Comparison of ENCODE assay signal across 1 cellular context in the genomic region with DNA sequence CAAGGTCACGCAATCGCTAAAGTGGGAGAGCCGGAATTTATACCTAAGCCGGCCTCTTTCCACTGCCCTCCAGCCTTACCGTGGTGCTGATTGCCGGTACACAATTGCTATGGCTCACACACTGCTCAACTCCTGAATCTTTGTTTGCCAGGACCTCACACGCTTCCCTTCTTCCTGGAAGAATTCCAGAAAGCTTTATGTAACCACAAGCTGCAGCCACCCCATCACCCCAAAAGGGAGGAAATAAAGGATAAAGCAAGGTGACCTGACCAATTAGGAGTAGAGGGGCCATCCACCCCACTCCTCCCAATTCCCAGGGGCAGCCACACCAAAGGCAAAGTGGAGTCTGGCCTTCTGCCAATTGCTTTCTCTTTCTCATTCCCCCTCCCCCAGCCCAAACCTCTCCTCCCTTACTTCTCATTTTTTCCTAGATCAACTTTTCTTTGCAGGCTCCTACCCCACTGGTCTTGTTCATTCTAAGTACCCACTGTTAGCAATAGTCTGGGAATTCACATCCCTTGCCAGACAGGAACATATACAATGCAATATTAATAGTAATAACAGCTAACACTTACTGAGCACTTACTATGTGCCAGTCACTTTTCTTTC.
TF ChIP-seq lines count a peak whose summit lies in the region.

No MANE protein-coding gene starts in this region.

TF ChIP-seq in A549, 52 proteins besides CTCF, POLR2A, EP300 and RAD21 (continued from another document):
- TF ChIP-seq REST (IDR thresholded peaks at IDR 0.05), result peak; percentile 13; the same call in 1 of the 2 replicates
